In the genomic region with DNA sequence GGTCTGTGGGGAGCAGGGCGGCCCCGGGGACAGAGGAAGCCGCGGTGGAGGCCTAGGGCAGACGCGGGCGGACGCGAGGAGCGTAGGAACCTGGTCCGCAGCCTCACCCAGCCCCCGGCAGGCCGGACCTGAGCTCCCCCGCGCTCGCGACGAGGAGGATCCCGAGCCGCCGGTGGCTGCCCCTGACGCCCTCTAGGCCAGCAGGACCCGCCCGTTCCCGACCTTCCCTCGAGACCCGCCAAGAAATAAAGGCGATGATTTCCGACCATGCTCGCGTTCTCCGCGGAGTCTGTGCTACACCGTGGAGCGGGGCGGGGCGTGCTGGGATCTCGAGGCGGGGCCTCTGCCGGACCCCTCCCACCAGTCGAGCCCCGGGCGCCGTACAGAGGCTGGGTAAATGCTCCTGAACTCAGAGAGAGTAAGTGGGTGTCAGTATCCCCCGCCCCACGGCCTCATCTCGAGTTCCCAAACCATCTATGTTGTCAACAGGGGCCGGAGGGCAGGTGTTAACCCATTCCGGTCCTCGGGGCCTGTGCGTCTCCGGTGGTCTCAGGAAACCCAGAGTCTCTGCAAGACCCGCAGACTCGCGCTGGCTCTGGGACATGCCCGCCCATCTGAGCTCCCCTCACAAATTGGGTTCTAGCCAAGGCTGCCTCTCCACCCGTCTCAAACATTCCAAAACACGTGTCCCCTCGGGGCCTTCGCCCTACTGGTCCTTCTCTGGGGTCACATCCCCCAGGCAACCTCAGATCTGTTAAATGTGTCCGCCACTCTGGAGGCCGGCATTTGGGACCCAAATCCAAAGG, we compare ENCODE assay signal across 8 cellular contexts. TPM values are rescaled to one million over a fixed set of nuclear protein-coding genes. Genes with fewer than 3 reads are reported as not detected.
DNase-seq lines count a peak whose midpoint lies in the region; ATAC-seq and TF ChIP-seq lines count a peak whose summit lies in the region.

No MANE protein-coding gene starts in this region.

- TF ChIP-seq CTCF in choroid plexus epithelial cell (conservative IDR thresholded peaks at IDR 0.05; ENCODE audit: low read depth, low read length): no peak

- DNase-seq in NCI-H146 treated with DMSO at 0.1 percent for 48 hours (lab: John Stamatoyannopoulos, UW; ENCODE audit: unreplicated experiment) (peak; percentile 33), choroid plexus epithelial cell (ENCODE audit: low read depth) (peak; percentile 45), lung microvascular endothelial cell (ENCODE audit: low read depth in 2 of 2) (peak; percentile 70 to 71), medulla oblongata (ENCODE audit: extremely low spot score) (no peak)
- peak; percentile 35 for DNase-seq in activated CD4-positive, CD25-positive, alpha-beta regulatory T cell treated with anti-CD3 and anti-CD28 coated beads, Interleukin-2, amount 50 U/mL, for 16 hours (ENCODE audit: low read depth, low spot score)
- peak; percentile 40 to 41 for DNase-seq in stimulated activated CD8-positive, alpha-beta memory T cell treated with anti-CD3 and anti-CD28 coated beads, Interleukin-15, amount 100 ng/mL, for 4 hours (ENCODE audit: low read depth in 2 of 2)

- H3K4me3 ChIP-seq in choroid plexus epithelial cell (ENCODE audit: low read depth, low read length): peak overlapping the region; percentile 65

- ATAC-seq in HG02623 (IDR thresholded peaks at IDR 0.05; ENCODE audit: unreplicated experiment): peak; percentile 70

- TF ChIP-seq POLR2A in GM15510 (IDR thresholded peaks at IDR 0.05; ENCODE audit: borderline replicate concordance, extremely low read depth, insufficient read length): peak; percentile 20

RNA-seq across cellular contexts. Expression of gene SYCE1L, which starts 13.7 kb away (rescaled TPM):
- total RNA-seq in lung microvascular endothelial cell: 2.0 and 2.8 TPM in 2 replicates

RNA-seq across cellular contexts. Expression of gene MON1B, which starts 21.9 kb away (rescaled TPM):
- total RNA-seq in lung microvascular endothelial cell: 6.3 and 8.1 TPM in 2 replicates
